ENCODE assay signal across 8 cellular contexts in the genomic region with DNA sequence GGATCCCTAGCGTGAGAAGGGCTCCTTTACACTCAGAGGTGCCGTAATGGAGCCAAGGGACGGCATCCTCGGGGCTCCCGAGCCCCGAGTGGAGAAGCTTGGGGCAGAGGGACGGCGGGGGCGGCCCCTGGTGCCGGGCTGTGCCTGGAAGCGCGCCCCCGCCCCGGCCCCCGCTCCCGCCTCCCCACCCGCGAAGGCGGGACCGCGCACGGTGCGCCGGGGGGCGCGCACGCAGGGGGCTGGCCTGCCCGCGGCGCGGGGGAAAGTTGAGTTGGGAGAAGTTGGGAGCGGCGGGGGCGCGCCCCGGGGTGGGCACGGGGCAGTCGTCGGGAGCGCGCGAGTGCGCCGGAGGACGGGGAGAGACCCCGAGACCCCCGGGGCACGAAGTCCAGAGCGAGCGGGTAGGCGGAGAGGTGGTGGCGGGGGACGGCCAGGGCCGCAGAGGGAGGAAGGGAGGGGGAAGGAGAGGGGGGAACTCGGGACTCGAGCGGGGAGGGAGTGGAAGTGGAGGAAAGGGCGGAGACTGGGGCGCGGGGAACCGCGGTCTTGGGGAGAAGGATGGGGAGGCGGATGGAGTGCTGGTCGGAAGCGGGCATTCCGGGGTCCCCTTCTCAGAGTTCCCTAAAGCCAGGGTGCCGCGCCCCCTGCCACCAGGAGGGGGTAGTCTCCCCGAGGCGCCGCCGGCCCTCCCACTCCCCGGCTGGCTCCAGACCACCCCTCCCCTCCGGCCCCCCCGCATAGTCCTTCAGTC. TPM values are rescaled to one million over a fixed set of nuclear protein-coding genes. Genes with fewer than 3 reads are reported as not detected.
DNase-seq lines count a peak whose midpoint lies in the region; ATAC-seq and TF ChIP-seq lines count a peak whose summit lies in the region.

A gene with protein sequence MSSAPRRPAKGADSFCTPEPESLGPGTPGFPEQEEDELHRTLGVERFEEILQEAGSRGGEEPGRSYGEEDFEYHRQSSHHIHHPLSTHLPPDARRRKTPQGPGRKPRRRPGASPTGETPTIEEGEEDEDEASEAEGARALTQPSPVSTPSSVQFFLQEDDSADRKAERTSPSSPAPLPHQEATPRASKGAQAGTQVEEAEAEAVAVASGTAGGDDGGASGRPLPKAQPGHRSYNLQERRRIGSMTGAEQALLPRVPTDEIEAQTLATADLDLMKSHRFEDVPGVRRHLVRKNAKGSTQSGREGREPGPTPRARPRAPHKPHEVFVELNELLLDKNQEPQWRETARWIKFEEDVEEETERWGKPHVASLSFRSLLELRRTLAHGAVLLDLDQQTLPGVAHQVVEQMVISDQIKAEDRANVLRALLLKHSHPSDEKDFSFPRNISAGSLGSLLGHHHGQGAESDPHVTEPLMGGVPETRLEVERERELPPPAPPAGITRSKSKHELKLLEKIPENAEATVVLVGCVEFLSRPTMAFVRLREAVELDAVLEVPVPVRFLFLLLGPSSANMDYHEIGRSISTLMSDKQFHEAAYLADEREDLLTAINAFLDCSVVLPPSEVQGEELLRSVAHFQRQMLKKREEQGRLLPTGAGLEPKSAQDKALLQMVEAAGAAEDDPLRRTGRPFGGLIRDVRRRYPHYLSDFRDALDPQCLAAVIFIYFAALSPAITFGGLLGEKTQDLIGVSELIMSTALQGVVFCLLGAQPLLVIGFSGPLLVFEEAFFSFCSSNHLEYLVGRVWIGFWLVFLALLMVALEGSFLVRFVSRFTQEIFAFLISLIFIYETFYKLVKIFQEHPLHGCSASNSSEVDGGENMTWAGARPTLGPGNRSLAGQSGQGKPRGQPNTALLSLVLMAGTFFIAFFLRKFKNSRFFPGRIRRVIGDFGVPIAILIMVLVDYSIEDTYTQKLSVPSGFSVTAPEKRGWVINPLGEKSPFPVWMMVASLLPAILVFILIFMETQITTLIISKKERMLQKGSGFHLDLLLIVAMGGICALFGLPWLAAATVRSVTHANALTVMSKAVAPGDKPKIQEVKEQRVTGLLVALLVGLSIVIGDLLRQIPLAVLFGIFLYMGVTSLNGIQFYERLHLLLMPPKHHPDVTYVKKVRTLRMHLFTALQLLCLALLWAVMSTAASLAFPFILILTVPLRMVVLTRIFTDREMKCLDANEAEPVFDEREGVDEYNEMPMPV (plus strand): TSS at position 228 of the 751 bp plus-strand sequence. CDS start 2,399 bp downstream, outside the sequence.

- peak within 1 kb of the TSS; percentile 54 for H2AFZ ChIP-seq in neural progenitor cell (replicated peaks)

- no peaks in the 10 kb centered on the region for H3K27me3 Mint-ChIP-seq in CD4-positive, alpha-beta T cell
- H3K27me3 Mint-ChIP-seq in neural progenitor cell (ENCODE audit: insufficient read depth, low read depth) = peaks cover 16% of the 10 kb centered on the region

- peak within 1 kb of the TSS; percentile 99 for H3K4me2 ChIP-seq in neural progenitor cell

- in situ Hi-C loops in SK-MEL-5 (cut with HindIII; ENCODE audit: low pct_unique_long_range_greater_than_20kb, low sequenced_read_pairs) = no loop called here

- peaks cover 14% of the 10 kb centered on the region for H3K36me3 Mint-ChIP-seq in CD4-positive, alpha-beta T cell (ENCODE audit: low read depth)
- no peaks in the 10 kb centered on the region for H3K36me3 Mint-ChIP-seq in neural progenitor cell

- H3K9ac ChIP-seq in HUES48 (ENCODE audit: low read depth, low read length) = peak within 1 kb of the TSS; percentile 13; the same call in 1 of the 2 replicates
- peak within 1 kb of the TSS; percentile 39 for H3K9ac ChIP-seq in neural progenitor cell

- H3F3A ChIP-seq in neural progenitor cell (ENCODE audit: low read depth) = peaks cover 42% of the 10 kb centered on the region

- ATAC-seq in CD4-positive, alpha-beta T cell (ENCODE audit: poor library complexity) = no peak
- ATAC-seq in GM19397 (IDR thresholded peaks at IDR 0.05; ENCODE audit: unreplicated experiment) = peak; percentile 36

- peak within 1 kb of the TSS; percentile 69 for H3K27ac ChIP-seq in CD4-positive, alpha-beta T cell (ENCODE audit: low read depth, low read length)
- H3K27ac ChIP-seq in HUES48 (ENCODE audit: low read depth, low read length) = peak within 1 kb of the TSS; percentile 91
- H3K27ac ChIP-seq in neural progenitor cell = no peak within 1 kb of the TSS
- H3K27ac ChIP-seq in temporal lobe (ENCODE audit: low read depth, low read length) = peak within 1 kb of the TSS; percentile 100

- peak within 1 kb of the TSS; percentile 91 for H3K27ac Mint-ChIP-seq in CD4-positive, alpha-beta T cell
- H3K27ac Mint-ChIP-seq in neural progenitor cell = peak within 1 kb of the TSS; percentile 94

- intact Hi-C loops in CD4-positive, alpha-beta T cell (cut with DNase I, micrococcal nuclease) = loop anchor here (1.0 to 10.0 kb wide), 6 partner anchors 21 to 1345 kb away; partner anchors contain the start of genes ABCB8 (in 1 of the 2), CHPF2 (in 1 of the 2), FASTK (in 1 of the 2) and ZNF467 (in 1 of the 2)

- H3K4me3 ChIP-seq in HUES48 (ENCODE audit: low read depth, low read length) (peak within 1 kb of the TSS; percentile 86), neural progenitor cell (peak within 1 kb of the TSS; percentile 77)

- peak; percentile 58 for TF ChIP-seq CTCF in CD4-positive, alpha-beta T cell (IDR thresholded peaks at IDR 0.05)
- peak; percentile 65 for TF ChIP-seq CTCF in neural progenitor cell (IDR thresholded peaks at IDR 0.05)

- peaks cover 7% of the 10 kb centered on the region for H3K79me2 ChIP-seq in neural progenitor cell (ENCODE audit: low read depth)

- H3K36me3 ChIP-seq in HUES48 (ENCODE audit: control insufficient read depth, insufficient read depth, low read length) (peaks cover 2% of the 10 kb centered on the region), neural progenitor cell (no peaks in the 10 kb centered on the region)

- no peaks in the 10 kb centered on the region for H3K9me3 Mint-ChIP-seq in CD4-positive, alpha-beta T cell
- H3K9me3 Mint-ChIP-seq in neural progenitor cell = no peaks in the 10 kb centered on the region

- CTCF ChIA-PET in CD4-positive, alpha-beta T cell (lab: Charles Lee) = interaction anchor here (1.0 to 2.0 kb wide), 5 partner anchors 17 to 64 kb away, joined by 3 to 11 read pairs (median 7); partner anchors contain the start of genes ABCB8 and TMUB1

- peak; percentile 40 to 83 (median 57) for DNase-seq in CD4-positive, alpha-beta T cell
- DNase-seq in SK-MEL-5 (ENCODE audit: low read depth, low spot score) (peak; percentile 80), foreskin melanocyte (peak; percentile 70), neural progenitor cell (ENCODE audit: low spot score) (peak; percentile 76)
- peak; percentile 73 for DNase-seq in activated naive CD4-positive, alpha-beta T cell treated with Interleukin-2 at 50 U/mL for 16 hours

- H4K20me1 ChIP-seq in neural progenitor cell (ENCODE audit: low read depth) = peaks cover 50% of the 10 kb centered on the region

- peak within 1 kb of the TSS; percentile 96 for H3K4me3 Mint-ChIP-seq in CD4-positive, alpha-beta T cell
- H3K4me3 Mint-ChIP-seq in neural progenitor cell = peak within 1 kb of the TSS; percentile 94

- H3K4me1 ChIP-seq in HUES48 (ENCODE audit: control insufficient read depth, insufficient read depth, low read length) = peaks cover 44% of the 10 kb centered on the region
- peaks cover 45% of the 10 kb centered on the region for H3K4me1 ChIP-seq in neural progenitor cell

- no peaks in the 10 kb centered on the region for H3K27me3 ChIP-seq in CD4-positive, alpha-beta T cell (ENCODE audit: control insufficient read depth, insufficient read depth, low read length)
- peaks cover 4% of the 10 kb centered on the region; the same call in 1 of the 2 replicates for H3K27me3 ChIP-seq in HUES48 (ENCODE audit: control insufficient read depth, insufficient read depth, low read length)
- H3K27me3 ChIP-seq in neural progenitor cell = peaks cover 39% of the 10 kb centered on the region

- H3K4me1 Mint-ChIP-seq in CD4-positive, alpha-beta T cell (ENCODE audit: low read depth) = peaks cover 41% of the 10 kb centered on the region
- peaks cover 46% of the 10 kb centered on the region for H3K4me1 Mint-ChIP-seq in neural progenitor cell

- H3K9me3 ChIP-seq in CD4-positive, alpha-beta T cell (ENCODE audit: control insufficient read depth, low read length) = no peaks in the 10 kb centered on the region
- no peaks in the 10 kb centered on the region for H3K9me3 ChIP-seq in HUES48 (ENCODE audit: control insufficient read depth, insufficient read depth, low read length)
- H3K9me3 ChIP-seq in neural progenitor cell (ENCODE audit: low read depth) = no peaks in the 10 kb centered on the region

- POLR2A ChIA-PET in CD4-positive, alpha-beta T cell (lab: Charles Lee) = interaction anchor here (0.8 to 2.8 kb wide), 6 partner anchors 8 to 45 kb away, joined by 3 to 17 read pairs (median 4); partner anchors contain the start of genes ABCB8, FASTK and TMUB1

RNA-seq across cellular contexts. Expression of the gene that starts here (rescaled TPM):
- 10 to 100 TPM; 27.1 to 31.4 TPM for total RNA-seq in CD4-positive, alpha-beta T cell
- 286 and 311 TPM in 2 replicates for total RNA-seq in SK-MEL-5 (2014; rRNA removed; shearing (Covaris generic))
- 445 and 568 TPM in 2 replicates for polyA plus RNA-seq in SK-MEL-5 (2015; cell fraction: cytosol; rRNA removed)
- 1,161 and 1,423 TPM in 2 replicates for polyA plus RNA-seq in SK-MEL-5 (2015; cell fraction: nucleus; rRNA removed)
- total RNA-seq in neural progenitor cell (ENCODE audit: low replicate concordance) (26.1 and 85.7 TPM in 2 replicates), temporal lobe (8.6 TPM)
